Comparison of ENCODE assay signal across 9 cellular contexts in genomic region chr16:11297492-11298142, GRCh38. TPM values are rescaled to one million over a fixed set of nuclear protein-coding genes. Genes with fewer than 3 reads are reported as not detected.
DNase-seq lines count a peak whose midpoint lies in the region; ATAC-seq and TF ChIP-seq lines count a peak whose summit lies in the region.
"Had no signal": no experiment of that assay in that cellular context is flagged by ENCODE, and none has a peak within 500 bp of the region (broad histone marks: within the 10 kb centered on the region; RNA-seq: fewer than 3 reads in every experiment).

No MANE protein-coding gene starts in this region.

- peak overlapping the region; percentile 73 for H3K27ac Mint-ChIP-seq in CD8-positive, alpha-beta T cell
- H3K27ac Mint-ChIP-seq in activated T-helper 2 cell treated with anti-CD3 and anti-CD28 coated beads, Interferon-gamma antibody, Interleukin-2, Interleukin-4, amounts not matched to agents 10 μg/mL and 5 μg/mL and 100 μg/mL, durations not matched to agents 14 hours and 24 hours and 36 hours = no peak overlapping the region
- no peak overlapping the region for H3K27ac Mint-ChIP-seq in progenitor cell of endocrine pancreas
- no peak overlapping the region for H3K27ac Mint-ChIP-seq in type B pancreatic cell

- no peaks in the 10 kb centered on the region for H3K9me3 Mint-ChIP-seq in CD8-positive, alpha-beta T cell
- H3K9me3 Mint-ChIP-seq in activated T-helper 2 cell treated with anti-CD3 and anti-CD28 coated beads, Interferon-gamma antibody, Interleukin-2, Interleukin-4, amounts not matched to agents 10 μg/mL and 5 μg/mL and 100 μg/mL, durations not matched to agents 14 hours and 24 hours and 36 hours = no peaks in the 10 kb centered on the region
- H3K9me3 Mint-ChIP-seq in progenitor cell of endocrine pancreas (ENCODE audit: low read depth) (no peaks in the 10 kb centered on the region), type B pancreatic cell (no peaks in the 10 kb centered on the region)

- no peaks in the 10 kb centered on the region for H3K36me3 ChIP-seq in CD8-positive, alpha-beta T cell (ENCODE audit: insufficient read depth, low read length)
- H3K36me3 ChIP-seq in gastroesophageal sphincter = no peaks in the 10 kb centered on the region

- POLR2A ChIA-PET in CD8-positive, alpha-beta T cell (lab: Charles Lee) = interaction anchor here (0.5 to 1.9 kb wide), 9 partner anchors 10 to 46 kb away, joined by 3 to 7 read pairs (median 4); partner anchors contain the start of gene SOCS1

- intact Hi-C loops in CD8-positive, alpha-beta T cell (cut with DNase I, micrococcal nuclease) = loop anchor here (2.0 to 5.0 kb wide), 5 partner anchors 41 to 335 kb away; partner anchors contain the start of gene SOCS1 (in 1 of the 2)
- intact Hi-C loops in activated T-helper 2 cell treated with anti-CD3 and anti-CD28 coated beads, Interferon-gamma antibody, Interleukin-2, Interleukin-4, amounts not matched to agents 10 μg/mL and 5 μg/mL and 100 μg/mL, durations not matched to agents 14 hours and 24 hours and 36 hours (cut with micrococcal nuclease) = loop anchor here (5.0 kb wide), 1 partner anchor 35 kb away; no protein-coding TSS in a partner anchor

- H3K4me1 Mint-ChIP-seq in CD8-positive, alpha-beta T cell (ENCODE audit: low read depth) = peaks cover 35% of the 10 kb centered on the region
- H3K4me1 Mint-ChIP-seq in activated T-helper 2 cell treated with anti-CD3 and anti-CD28 coated beads, Interferon-gamma antibody, Interleukin-2, Interleukin-4, amounts not matched to agents 10 μg/mL and 5 μg/mL and 100 μg/mL, durations not matched to agents 14 hours and 24 hours and 36 hours (ENCODE audit: low read depth) = peaks cover 26% of the 10 kb centered on the region
- H3K4me1 Mint-ChIP-seq in progenitor cell of endocrine pancreas (ENCODE audit: low read depth) (peaks cover 25% of the 10 kb centered on the region), type B pancreatic cell (ENCODE audit: unreplicated experiment) (peaks cover 22% of the 10 kb centered on the region)

- H3K27me3 Mint-ChIP-seq in CD8-positive, alpha-beta T cell (ENCODE audit: low read depth) = peaks cover 2% of the 10 kb centered on the region
- H3K27me3 Mint-ChIP-seq in activated T-helper 2 cell treated with anti-CD3 and anti-CD28 coated beads, Interferon-gamma antibody, Interleukin-2, Interleukin-4, amounts not matched to agents 10 μg/mL and 5 μg/mL and 100 μg/mL, durations not matched to agents 14 hours and 24 hours and 36 hours (ENCODE audit: low read depth) = no peaks in the 10 kb centered on the region
- H3K27me3 Mint-ChIP-seq in progenitor cell of endocrine pancreas = no peaks in the 10 kb centered on the region
- H3K27me3 Mint-ChIP-seq in type B pancreatic cell = no peaks in the 10 kb centered on the region

- peak overlapping the region; percentile 76 for H3K4me3 Mint-ChIP-seq in CD8-positive, alpha-beta T cell
- no peak overlapping the region for H3K4me3 Mint-ChIP-seq in activated T-helper 2 cell treated with anti-CD3 and anti-CD28 coated beads, Interferon-gamma antibody, Interleukin-2, Interleukin-4, amounts not matched to agents 10 μg/mL and 5 μg/mL and 100 μg/mL, durations not matched to agents 14 hours and 24 hours and 36 hours (ENCODE audit: low read depth)
- no peak overlapping the region for H3K4me3 Mint-ChIP-seq in progenitor cell of endocrine pancreas (ENCODE audit: low read depth)
- H3K4me3 Mint-ChIP-seq in type B pancreatic cell = peak overlapping the region; percentile 34

- no peak for TF ChIP-seq EP300 in gastroesophageal sphincter (IDR thresholded peaks at IDR 0.05)

- peak; percentile 49 to 82 (median 72) for DNase-seq in CD8-positive, alpha-beta T cell
- DNase-seq in RPMI7951 (ENCODE audit: low read depth) (peak; percentile 79), progenitor cell of endocrine pancreas (ENCODE audit: low spot score, unreplicated experiment) (peak; percentile 26), type B pancreatic cell (ENCODE audit: extremely low spot score, unreplicated experiment) (no peak)
- peak; percentile 71 for DNase-seq in activated T-helper 2 cell treated with anti-CD3 and anti-CD28 coated beads, Interferon-gamma antibody, Interleukin-2, Interleukin-4, amounts not matched to agents 10 μg/mL and 5 μg/mL and 100 μg/mL, durations not matched to agents 14 hours and 24 hours and 36 hours (ENCODE audit: low spot score)

- CTCF ChIA-PET in CD8-positive, alpha-beta T cell (lab: Charles Lee) = interaction anchor here (0.6 to 3.9 kb wide), 18 partner anchors 8 to 482 kb away, joined by 3 to 38 read pairs (median 4); partner anchors contain the start of genes PRM3 and SOCS1

- H3K27me3 ChIP-seq in CD8-positive, alpha-beta T cell (ENCODE audit: insufficient read depth, low read length) = no peaks in the 10 kb centered on the region
- no peaks in the 10 kb centered on the region for H3K27me3 ChIP-seq in gastroesophageal sphincter

- no peak for TF ChIP-seq CTCF in CD8-positive, alpha-beta T cell (IDR thresholded peaks at IDR 0.05)
- peak in 1 of 4 experiments; percentile 23 for TF ChIP-seq CTCF in gastroesophageal sphincter (IDR thresholded peaks at IDR 0.05)
- TF ChIP-seq CTCF in progenitor cell of endocrine pancreas (IDR thresholded peaks at IDR 0.05; ENCODE audit: unreplicated experiment) = no peak
- no peak for TF ChIP-seq CTCF in type B pancreatic cell (conservative IDR thresholded peaks at IDR 0.05)

- H3K4me1 ChIP-seq in CD8-positive, alpha-beta T cell (ENCODE audit: insufficient read depth, low read length) = peaks cover 38% of the 10 kb centered on the region
- peaks cover 0 to 18% (median 10%) of the 10 kb centered on the region in 3 donors for H3K4me1 ChIP-seq in gastroesophageal sphincter

- 0 to 4% methylated on average over 3 to 6 of the region's 19 CpGs for WGBS in gastroesophageal sphincter (ENCODE audit: low coverage in 1 of 2), 2 donors

- no peak overlapping the region for H3K27ac ChIP-seq in CD8-positive, alpha-beta T cell (ENCODE audit: low read depth, low read length)
- H3K27ac ChIP-seq in gastroesophageal sphincter = peak overlapping the region in 1 of 4 donors; percentile 19
- H3K27ac ChIP-seq: SK-N-MC had no signal

- TF ChIP-seq POLR2A in gastroesophageal sphincter (IDR thresholded peaks at IDR 0.05) = no peak

- no peaks in the 10 kb centered on the region for H3K9me3 ChIP-seq in CD8-positive, alpha-beta T cell (ENCODE audit: low read length)
- H3K9me3 ChIP-seq in gastroesophageal sphincter = no peaks in the 10 kb centered on the region

- H3K36me3 Mint-ChIP-seq in CD8-positive, alpha-beta T cell = no peaks in the 10 kb centered on the region
- no peaks in the 10 kb centered on the region for H3K36me3 Mint-ChIP-seq in activated T-helper 2 cell treated with anti-CD3 and anti-CD28 coated beads, Interferon-gamma antibody, Interleukin-2, Interleukin-4, amounts not matched to agents 10 μg/mL and 5 μg/mL and 100 μg/mL, durations not matched to agents 14 hours and 24 hours and 36 hours (ENCODE audit: low read depth)
- H3K36me3 Mint-ChIP-seq in progenitor cell of endocrine pancreas (ENCODE audit: insufficient read depth) (no peaks in the 10 kb centered on the region), type B pancreatic cell (no peaks in the 10 kb centered on the region)

- peak overlapping the region; percentile 53 for H3K4me3 ChIP-seq in CD8-positive, alpha-beta T cell (ENCODE audit: low read depth, low read length)
- H3K4me3 ChIP-seq in gastroesophageal sphincter = peak overlapping the region in 1 of 2 donors; percentile 30
- H3K4me3 ChIP-seq: SK-N-MC had no signal

- ATAC-seq in CD8-positive, alpha-beta T cell = peak; percentile 83
- peak; percentile 78 for ATAC-seq in GM19395 (IDR thresholded peaks at IDR 0.05; ENCODE audit: unreplicated experiment)
- peak; percentile 54 for ATAC-seq in HG03469 (IDR thresholded peaks at IDR 0.05; ENCODE audit: unreplicated experiment)
- peak; percentile 84 for ATAC-seq in gastroesophageal sphincter

RNA-seq across cellular contexts. Expression of gene PRM1, which starts 16.5 kb away (rescaled TPM):
- not detected for total RNA-seq in CD8-positive, alpha-beta T cell
- not detected in 2 replicates for total RNA-seq in RPMI7951 (2014; rRNA removed; shearing (Covaris generic))
- not detected in 2 replicates for total RNA-seq in activated T-helper 2 cell treated with anti-CD3 and anti-CD28 coated beads, Interferon-gamma antibody, Interleukin-2, Interleukin-4, amounts not matched to agents 10 μg/mL and 5 μg/mL and 100 μg/mL, durations not matched to agents 14 hours and 24 hours and 36 hours
- total RNA-seq in gastroesophageal sphincter (not detected), progenitor cell of endocrine pancreas (not detected in 2 replicates), type B pancreatic cell (ENCODE audit: low replicate concordance) (not detected in 2 replicates)

RNA-seq across cellular contexts. Expression of gene PRM2, which starts 21.3 kb away (rescaled TPM):
- total RNA-seq in CD8-positive, alpha-beta T cell = not detected
- not detected in 2 replicates for total RNA-seq in RPMI7951 (2014; rRNA removed; shearing (Covaris generic))
- not detected in 2 replicates for total RNA-seq in activated T-helper 2 cell treated with anti-CD3 and anti-CD28 coated beads, Interferon-gamma antibody, Interleukin-2, Interleukin-4, amounts not matched to agents 10 μg/mL and 5 μg/mL and 100 μg/mL, durations not matched to agents 14 hours and 24 hours and 36 hours
- total RNA-seq in gastroesophageal sphincter (not detected), progenitor cell of endocrine pancreas (not detected in 2 replicates), type B pancreatic cell (ENCODE audit: low replicate concordance) (not detected in 2 replicates)

RNA-seq across cellular contexts. Expression of gene PRM3, which starts 24.2 kb away (rescaled TPM):
- total RNA-seq in CD8-positive, alpha-beta T cell = not detected
- not detected in 2 replicates for total RNA-seq in RPMI7951 (2014; rRNA removed; shearing (Covaris generic))
- not detected in 2 replicates for total RNA-seq in activated T-helper 2 cell treated with anti-CD3 and anti-CD28 coated beads, Interferon-gamma antibody, Interleukin-2, Interleukin-4, amounts not matched to agents 10 μg/mL and 5 μg/mL and 100 μg/mL, durations not matched to agents 14 hours and 24 hours and 36 hours
- total RNA-seq in gastroesophageal sphincter = not detected
- not detected in 2 replicates for total RNA-seq in progenitor cell of endocrine pancreas
- not detected in 2 replicates for total RNA-seq in type B pancreatic cell (ENCODE audit: low replicate concordance)

RNA-seq across cellular contexts. Expression of gene TNP2, which starts 28.5 kb away (rescaled TPM):
- not detected for total RNA-seq in CD8-positive, alpha-beta T cell
- not detected in 2 replicates for total RNA-seq in RPMI7951 (2014; rRNA removed; shearing (Covaris generic))
- total RNA-seq in activated T-helper 2 cell treated with anti-CD3 and anti-CD28 coated beads, Interferon-gamma antibody, Interleukin-2, Interleukin-4, amounts not matched to agents 10 μg/mL and 5 μg/mL and 100 μg/mL, durations not matched to agents 14 hours and 24 hours and 36 hours = not detected in 2 replicates
- total RNA-seq in gastroesophageal sphincter (not detected), progenitor cell of endocrine pancreas (not detected in 2 replicates), type B pancreatic cell (ENCODE audit: low replicate concordance) (not detected in 2 replicates)

RNA-seq across cellular contexts. Expression of gene SOCS1, which starts 41.6 kb away (rescaled TPM):
- 10 to 100 TPM; 74.5 to 75.6 TPM for total RNA-seq in CD8-positive, alpha-beta T cell
- 17.1 and 21.2 TPM in 2 replicates for total RNA-seq in RPMI7951 (2014; rRNA removed; shearing (Covaris generic))
- 217 and 219 TPM in 2 replicates for total RNA-seq in activated T-helper 2 cell treated with anti-CD3 and anti-CD28 coated beads, Interferon-gamma antibody, Interleukin-2, Interleukin-4, amounts not matched to agents 10 μg/mL and 5 μg/mL and 100 μg/mL, durations not matched to agents 14 hours and 24 hours and 36 hours
- 10 to 100 TPM in 1 of 4 donors, 1 to 10 TPM in 3; 5.3 to 10.5 (median 6.9) TPM for total RNA-seq in gastroesophageal sphincter
- total RNA-seq in progenitor cell of endocrine pancreas = 6.6 and 6.8 TPM in 2 replicates
- 14.5 and 28.6 TPM in 2 replicates for total RNA-seq in type B pancreatic cell (ENCODE audit: low replicate concordance)

Comparison
In these comparisons a context has a peak if more than half of its experiments do, and no peak if none do; other contexts are left out.
1. H3K4me3 Mint-ChIP-seq: peak in CD8-positive, alpha-beta T cell (single experiment) and type B pancreatic cell (single experiment); none in activated T-helper 2 cell treated with anti-CD3 and anti-CD28 coated beads, Interferon-gamma antibody, Interleukin-2, Interleukin-4, amounts not matched to agents 10 μg/mL and 5 μg/mL and 100 μg/mL, durations not matched to agents 14 hours and 24 hours and 36 hours (single experiment) and progenitor cell of endocrine pancreas (single experiment).
2. Peak in every context shown above with its lines, with median percentiles within 50 percentile points of each other: ATAC-seq.